Comparison of ENCODE assay signal across 26 cellular contexts in genomic region chr2:24514820-24515219, GRCh38.
"Had no signal": no experiment of that assay in that cellular context is flagged by ENCODE, and none has a peak within 500 bp of the region (broad histone marks: within the 10 kb centered on the region; RNA-seq: fewer than 3 reads in every experiment).

No MANE protein-coding gene starts in this region.

- H3K36me3 ChIP-seq: colonic mucosa, esophagus muscularis mucosa, esophagus squamous epithelium, gastrocnemius medialis, gastroesophageal sphincter, heart left ventricle had no signal

- H3K9me3 Mint-ChIP-seq: dendritic cell treated with granulocyte-macrophage colony-stimulating factor and Interleukin-4, amounts not matched to agents 40 ng/mL and 50 ng/mL, for 4 days; effector memory CD8-positive, alpha-beta T cell had no signal

- H3K27me3 Mint-ChIP-seq: dendritic cell treated with granulocyte-macrophage colony-stimulating factor and Interleukin-4, amounts not matched to agents 40 ng/mL and 50 ng/mL, for 4 days; effector memory CD8-positive, alpha-beta T cell had no signal

- H3K4me1 ChIP-seq: colonic mucosa, foreskin keratinocyte had no signal

- FAIRE-seq: colon, endometrium, endothelial cell of umbilical vein, frontal cortex had no signal

- ATAC-seq: effector memory CD8-positive, alpha-beta T cell; esophagus mucosa; gastrocnemius medialis; gastroesophageal sphincter; heart left ventricle had no signal

- H3K4me3 Mint-ChIP-seq: dendritic cell treated with granulocyte-macrophage colony-stimulating factor and Interleukin-4, amounts not matched to agents 40 ng/mL and 50 ng/mL, for 4 days; endodermal cell had no signal

- H3K27me3 ChIP-seq: colonic mucosa, dorsolateral prefrontal cortex, esophagus muscularis mucosa, esophagus squamous epithelium, foreskin keratinocyte, gastrocnemius medialis, gastroesophageal sphincter, heart left ventricle had no signal

- H3K4me3 ChIP-seq: colonic mucosa, coronary artery, dorsolateral prefrontal cortex, esophagus muscularis mucosa, esophagus squamous epithelium, gastrocnemius medialis, gastroesophageal sphincter, heart left ventricle had no signal

- H3K27ac Mint-ChIP-seq: effector memory CD8-positive, alpha-beta T cell; endodermal cell had no signal

- DNase-seq: colonic mucosa; cortex of kidney; dermis blood vessel endothelial cell; dorsolateral prefrontal cortex; effector CD4-positive, alpha-beta T cell; effector CD8-positive, alpha-beta T cell; effector memory CD4-positive, alpha-beta T cell; effector memory CD8-positive, alpha-beta T cell; endodermal cell; esophagus squamous epithelium; foreskin melanocyte; gastrocnemius medialis; glutamatergic neuron; head of caudate nucleus; heart left ventricle had no signal

- H3K27ac ChIP-seq: colonic mucosa, coronary artery, dorsolateral prefrontal cortex, epithelial cell of prostate, esophagus muscularis mucosa, esophagus squamous epithelium, foreskin keratinocyte, gastrocnemius medialis, gastroesophageal sphincter had no signal

- H3K9me3 ChIP-seq: colonic mucosa, esophagus muscularis mucosa, esophagus squamous epithelium, gastrocnemius medialis, gastroesophageal sphincter had no signal
